15 cellular contexts compared by ENCODE assay signal in genomic region chr6:26375270-26375669, GRCh38. TPM values are rescaled to one million over a fixed set of nuclear protein-coding genes. Genes with fewer than 3 reads are reported as not detected.
A peak's percentile ranks its signal among the peaks of the same experiment; 100 is the strongest.
DNase-seq lines count a peak whose midpoint lies in the region; ATAC-seq and TF ChIP-seq lines count a peak whose summit lies in the region.
"Had no signal": no experiment of that assay in that cellular context is flagged by ENCODE, and none has a peak within 500 bp of the region (broad histone marks: within the 10 kb centered on the region; RNA-seq: fewer than 3 reads in every experiment).

No MANE protein-coding gene starts in this region.

- ATAC-seq in activated CD4-positive, alpha-beta T cell treated with anti-CD3 and anti-CD28 coated beads for 36 hours: no peak
- no peak for ATAC-seq in activated T-helper 17 cell treated with anti-CD3 and anti-CD28 coated beads, Interleukin-2, amount 50 U/mL, for 72 hours (replicated peaks)
- no peak for ATAC-seq in natural killer cell treated with Interleukin-12 subunit alpha and Interleukin-12 subunit beta and Interleukin-15 and Interleukin-18, amount 100 ng/mL, for 72 hours
- ATAC-seq in GM19351 (IDR thresholded peaks at IDR 0.05; ENCODE audit: unreplicated experiment) (no peak), HG02970 (IDR thresholded peaks at IDR 0.05; ENCODE audit: low FRiP score, unreplicated experiment) (no peak)
- ATAC-seq: activated CD4-positive, CD25-positive, alpha-beta regulatory T cell treated with anti-CD3 and anti-CD28 coated beads, Interleukin-2, amount 50 U/mL, for 24 hours; Panc1 had no signal

- POLR2A ChIA-PET in activated CD4-positive, alpha-beta T cell treated with anti-CD3 and anti-CD28 coated beads for 36 hours (lab: Charles Lee): no interaction called here

- intact Hi-C loops in activated CD4-positive, alpha-beta T cell treated with anti-CD3 and anti-CD28 coated beads for 36 hours (cut with DNase I, micrococcal nuclease): no loop called here

- H3K4me3 ChIP-seq in osteoblast (ENCODE audit: insufficient read depth, low read length): no peak overlapping the region
- H3K4me3 ChIP-seq: vagina had no signal

- H3K4me1 Mint-ChIP-seq in activated CD4-positive, alpha-beta T cell treated with anti-CD3 and anti-CD28 coated beads for 36 hours: peaks cover 17% of the 10 kb centered on the region
- peaks cover 22% of the 10 kb centered on the region for H3K4me1 Mint-ChIP-seq in activated T-helper 17 cell treated with anti-CD3 and anti-CD28 coated beads, Interleukin-2, amount 50 U/mL, for 72 hours
- peaks cover 30 to 50% of the 10 kb centered on the region in 2 donors for H3K4me1 Mint-ChIP-seq in natural killer cell treated with Interleukin-12 subunit alpha and Interleukin-12 subunit beta and Interleukin-15 and Interleukin-18, amount 100 ng/mL, for 72 hours (ENCODE audit: low read depth in 2 of 2)

- peaks cover 52% of the 10 kb centered on the region for H3K36me3 Mint-ChIP-seq in activated CD4-positive, alpha-beta T cell treated with anti-CD3 and anti-CD28 coated beads for 36 hours (ENCODE audit: low read depth)
- H3K36me3 Mint-ChIP-seq in activated T-helper 17 cell treated with anti-CD3 and anti-CD28 coated beads, Interleukin-2, amount 50 U/mL, for 72 hours (ENCODE audit: low read depth): peaks cover 72% of the 10 kb centered on the region
- H3K36me3 Mint-ChIP-seq in natural killer cell treated with Interleukin-12 subunit alpha and Interleukin-12 subunit beta and Interleukin-15 and Interleukin-18, amount 100 ng/mL, for 72 hours: peaks cover 35% of the 10 kb centered on the region

- CTCF ChIA-PET in activated CD4-positive, alpha-beta T cell treated with anti-CD3 and anti-CD28 coated beads for 36 hours (lab: Charles Lee): interaction anchor here (0.6 to 1.8 kb wide), 5 partner anchors 9 to 1564 kb away, joined by 3 to 5 read pairs (median 3); no protein-coding TSS in a partner anchor

- H3K4me2 ChIP-seq in osteoblast (ENCODE audit: insufficient read depth, low read length): no peak overlapping the region

- peak overlapping the region; percentile 44 for H3K27ac Mint-ChIP-seq in activated CD4-positive, alpha-beta T cell treated with anti-CD3 and anti-CD28 coated beads for 36 hours
- peak overlapping the region; percentile 58 for H3K27ac Mint-ChIP-seq in activated T-helper 17 cell treated with anti-CD3 and anti-CD28 coated beads, Interleukin-2, amount 50 U/mL, for 72 hours
- peak overlapping the region; percentile 67 to 68 for H3K27ac Mint-ChIP-seq in natural killer cell treated with Interleukin-12 subunit alpha and Interleukin-12 subunit beta and Interleukin-15 and Interleukin-18, amount 100 ng/mL, for 72 hours

- H4K20me1 ChIP-seq in osteoblast (ENCODE audit: insufficient read depth, low read length): no peaks in the 10 kb centered on the region

- no peaks in the 10 kb centered on the region for H3K4me1 ChIP-seq in osteoblast (ENCODE audit: insufficient read depth, low read length)
- H3K4me1 ChIP-seq: vagina had no signal

- no peak for DNase-seq in activated CD4-positive, alpha-beta T cell treated with anti-CD3 and anti-CD28 coated beads for 36 hours
- no peak for DNase-seq in activated CD4-positive, alpha-beta T cell treated with anti-CD3 and anti-CD28 coated beads for 4 hours
- DNase-seq in KBM-7 (peak; percentile 26), osteoblast (ENCODE audit: insufficient read length, low spot score, missing footprints) (no peak)
- DNase-seq in natural killer cell treated with Interleukin-12 subunit alpha and Interleukin-12 subunit beta and Interleukin-15 and Interleukin-18, amount 100 ng/mL, for 72 hours (ENCODE audit: low spot score): no peak
- DNase-seq: anterior cingulate cortex, Calu3, GF-D8, NCI-H1105 had no signal

- H3K36me3 ChIP-seq in osteoblast (ENCODE audit: insufficient read depth, low read length): peaks cover 7% of the 10 kb centered on the region

- no peaks in the 10 kb centered on the region for H3K79me2 ChIP-seq in osteoblast (ENCODE audit: insufficient read depth, low read length)

- no peaks in the 10 kb centered on the region for H3K9me3 Mint-ChIP-seq in activated CD4-positive, alpha-beta T cell treated with anti-CD3 and anti-CD28 coated beads for 36 hours (ENCODE audit: low read depth)
- H3K9me3 Mint-ChIP-seq in activated T-helper 17 cell treated with anti-CD3 and anti-CD28 coated beads, Interleukin-2, amount 50 U/mL, for 72 hours: no peaks in the 10 kb centered on the region
- H3K9me3 Mint-ChIP-seq in natural killer cell treated with Interleukin-12 subunit alpha and Interleukin-12 subunit beta and Interleukin-15 and Interleukin-18, amount 100 ng/mL, for 72 hours: no peaks in the 10 kb centered on the region

- TF ChIP-seq CTCF in osteoblast (IDR thresholded peaks at IDR 0.05; ENCODE audit: extremely low read depth, low read depth, low read length): no peak

- in situ Hi-C loops in KBM-7 (cut with MboI; ENCODE audit: low pct_unique_long_range_greater_than_20kb, low sequenced_read_pairs): no loop called here

- H3K27me3 ChIP-seq in osteoblast (ENCODE audit: insufficient read depth, low read length): no peaks in the 10 kb centered on the region
- H3K27me3 ChIP-seq: vagina had no signal

- H2AFZ ChIP-seq in osteoblast (ENCODE audit: low read length): no peak overlapping the region

- H3K27ac ChIP-seq in osteoblast (ENCODE audit: low read depth, low read length): no peak overlapping the region
- H3K27ac ChIP-seq: vagina had no signal

- H3K9me3 ChIP-seq in osteoblast (ENCODE audit: low read depth, low read length): no peaks in the 10 kb centered on the region
- H3K9me3 ChIP-seq: vagina had no signal

- H3K4me3 Mint-ChIP-seq in activated CD4-positive, alpha-beta T cell treated with anti-CD3 and anti-CD28 coated beads for 36 hours: no peak overlapping the region
- no peak overlapping the region for H3K4me3 Mint-ChIP-seq in activated T-helper 17 cell treated with anti-CD3 and anti-CD28 coated beads, Interleukin-2, amount 50 U/mL, for 72 hours
- no peak overlapping the region for H3K4me3 Mint-ChIP-seq in natural killer cell treated with Interleukin-12 subunit alpha and Interleukin-12 subunit beta and Interleukin-15 and Interleukin-18, amount 100 ng/mL, for 72 hours

- no peaks in the 10 kb centered on the region for H3K27me3 Mint-ChIP-seq in activated CD4-positive, alpha-beta T cell treated with anti-CD3 and anti-CD28 coated beads for 36 hours
- H3K27me3 Mint-ChIP-seq in activated T-helper 17 cell treated with anti-CD3 and anti-CD28 coated beads, Interleukin-2, amount 50 U/mL, for 72 hours: no peaks in the 10 kb centered on the region
- no peaks in the 10 kb centered on the region for H3K27me3 Mint-ChIP-seq in natural killer cell treated with Interleukin-12 subunit alpha and Interleukin-12 subunit beta and Interleukin-15 and Interleukin-18, amount 100 ng/mL, for 72 hours

RNA-seq across cellular contexts. Expression of gene BTN2A2, which starts 7.6 kb away (rescaled TPM):
- 10 to 100 TPM; 13.6 to 14.7 TPM for total RNA-seq in activated CD4-positive, alpha-beta T cell treated with anti-CD3 and anti-CD28 coated beads for 36 hours
- 10 to 100 TPM; 20.7 to 46.3 TPM for total RNA-seq in activated T-helper 17 cell treated with anti-CD3 and anti-CD28 coated beads, Interleukin-2, amount 50 U/mL, for 72 hours
- 10 to 100 TPM; 24.6 to 31.8 TPM for total RNA-seq in natural killer cell treated with Interleukin-12 subunit alpha and Interleukin-12 subunit beta and Interleukin-15 and Interleukin-18, amount 100 ng/mL, for 72 hours
- 16.3 and 17.4 TPM in 2 replicates for total RNA-seq in osteoblast

RNA-seq across cellular contexts. Expression of gene BTN3A2, which starts 10.3 kb away (rescaled TPM):
- total RNA-seq in activated CD4-positive, alpha-beta T cell treated with anti-CD3 and anti-CD28 coated beads for 36 hours: 10 to 100 TPM; 62.5 to 62.8 TPM
- total RNA-seq in activated T-helper 17 cell treated with anti-CD3 and anti-CD28 coated beads, Interleukin-2, amount 50 U/mL, for 72 hours: 100 to 1,000 TPM in 1 of 2 donors, 10 to 100 TPM in 1; 70.5 to 134 TPM
- 100 to 1,000 TPM; 107 to 133 TPM for total RNA-seq in natural killer cell treated with Interleukin-12 subunit alpha and Interleukin-12 subunit beta and Interleukin-15 and Interleukin-18, amount 100 ng/mL, for 72 hours
- 24.2 and 25.0 TPM in 2 replicates for total RNA-seq in osteoblast

RNA-seq across cellular contexts. Expression of gene BTN3A1, which starts 26.8 kb away (rescaled TPM):
- 10 to 100 TPM; 31.4 to 33.2 TPM for total RNA-seq in activated CD4-positive, alpha-beta T cell treated with anti-CD3 and anti-CD28 coated beads for 36 hours
- total RNA-seq in activated T-helper 17 cell treated with anti-CD3 and anti-CD28 coated beads, Interleukin-2, amount 50 U/mL, for 72 hours: 10 to 100 TPM; 35.1 to 70.0 TPM
- total RNA-seq in natural killer cell treated with Interleukin-12 subunit alpha and Interleukin-12 subunit beta and Interleukin-15 and Interleukin-18, amount 100 ng/mL, for 72 hours: 10 to 100 TPM; 53.6 to 80.6 TPM
- total RNA-seq in osteoblast: 25.3 and 26.2 TPM in 2 replicates
